ENCODE assay signal across 13 cellular contexts in genomic region chr3:27253391-27253790, GRCh38.
"Had no signal": no experiment of that assay in that cellular context is flagged by ENCODE, and none has a peak within 500 bp of the region (broad histone marks: within the 10 kb centered on the region; RNA-seq: fewer than 3 reads in every experiment).

No MANE protein-coding gene starts in this region.

- H3K27ac Mint-ChIP-seq: activated CD4-positive, alpha-beta T cell treated with anti-CD3 and anti-CD28 coated beads for 36 hours; activated CD8-positive, alpha-beta T cell treated with anti-CD3 and anti-CD28 coated beads for 36 hours; activated naive CD8-positive, alpha-beta T cell treated with anti-CD3 and anti-CD28 coated beads, Interleukin-2, amount 10 ng/mL, durations not matched to agents 7 days and 5 days; activated T-cell treated with anti-CD3 and anti-CD28 coated beads, Interleukin-2, amount 50 U/mL, for 72 hours; activated T-helper 2 cell treated with anti-CD3 and anti-CD28 coated beads, Interferon-gamma antibody, Interleukin-2, Interleukin-4, amounts not matched to agents 10 μg/mL and 5 μg/mL and 100 μg/mL, durations not matched to agents 14 hours and 24 hours and 36 hours; T-helper 2 cell treated with Interferon-gamma antibody and Interleukin-4, amounts not matched to agents 5 μg/mL and 100 μg/mL, for 36 hours had no signal

- DNase-seq: activated CD8-positive, alpha-beta memory T cell treated with anti-CD3 and anti-CD28 coated beads, Interleukin-2, amount 50 U/mL, for 4 hours; activated gamma-delta T cell treated with Interleukin-2 at 50 U/mL for 16 hours; activated naive CD4-positive, alpha-beta T cell treated with anti-CD3 and anti-CD28 coated beads, Interleukin-2, amount 50 U/mL, for 16 hours; NCI-H1105; NCI-H187 treated with DMSO at 0.1 percent for 48 hours; NCI-H2081 treated with DMSO at 0.1 percent for 48 hours had no signal

- H3K36me3 Mint-ChIP-seq: activated naive CD8-positive, alpha-beta T cell treated with anti-CD3 and anti-CD28 coated beads, Interleukin-2, amount 10 ng/mL, durations not matched to agents 7 days and 5 days had no signal

- H3K9me3 Mint-ChIP-seq: activated CD8-positive, alpha-beta T cell treated with anti-CD3 and anti-CD28 coated beads for 36 hours; activated naive CD8-positive, alpha-beta T cell treated with anti-CD3 and anti-CD28 coated beads, Interleukin-2, amount 10 ng/mL, durations not matched to agents 7 days and 5 days; activated T-helper 2 cell treated with anti-CD3 and anti-CD28 coated beads, Interferon-gamma antibody, Interleukin-2, Interleukin-4, amounts not matched to agents 10 μg/mL and 5 μg/mL and 100 μg/mL, durations not matched to agents 14 hours and 24 hours and 36 hours; T-helper 2 cell treated with Interferon-gamma antibody and Interleukin-4, amounts not matched to agents 5 μg/mL and 100 μg/mL, for 36 hours had no signal

- H3K4me3 Mint-ChIP-seq: activated CD4-positive, alpha-beta T cell treated with anti-CD3 and anti-CD28 coated beads for 36 hours; activated CD8-positive, alpha-beta T cell treated with anti-CD3 and anti-CD28 coated beads for 36 hours; activated naive CD8-positive, alpha-beta T cell treated with anti-CD3 and anti-CD28 coated beads, Interleukin-2, amount 10 ng/mL, durations not matched to agents 7 days and 5 days; activated T-cell treated with anti-CD3 and anti-CD28 coated beads, Interleukin-2, amount 50 U/mL, for 72 hours; central memory CD8-positive, alpha-beta T cell; T-helper 2 cell treated with Interferon-gamma antibody and Interleukin-4, amounts not matched to agents 5 μg/mL and 100 μg/mL, for 36 hours had no signal

- H3K4me1 Mint-ChIP-seq: activated CD4-positive, alpha-beta T cell treated with anti-CD3 and anti-CD28 coated beads for 36 hours; activated naive CD8-positive, alpha-beta T cell treated with anti-CD3 and anti-CD28 coated beads, Interleukin-2, amount 10 ng/mL, durations not matched to agents 7 days and 5 days; central memory CD8-positive, alpha-beta T cell had no signal
